ENCODE assay signal across 13 cellular contexts in the genomic region with DNA sequence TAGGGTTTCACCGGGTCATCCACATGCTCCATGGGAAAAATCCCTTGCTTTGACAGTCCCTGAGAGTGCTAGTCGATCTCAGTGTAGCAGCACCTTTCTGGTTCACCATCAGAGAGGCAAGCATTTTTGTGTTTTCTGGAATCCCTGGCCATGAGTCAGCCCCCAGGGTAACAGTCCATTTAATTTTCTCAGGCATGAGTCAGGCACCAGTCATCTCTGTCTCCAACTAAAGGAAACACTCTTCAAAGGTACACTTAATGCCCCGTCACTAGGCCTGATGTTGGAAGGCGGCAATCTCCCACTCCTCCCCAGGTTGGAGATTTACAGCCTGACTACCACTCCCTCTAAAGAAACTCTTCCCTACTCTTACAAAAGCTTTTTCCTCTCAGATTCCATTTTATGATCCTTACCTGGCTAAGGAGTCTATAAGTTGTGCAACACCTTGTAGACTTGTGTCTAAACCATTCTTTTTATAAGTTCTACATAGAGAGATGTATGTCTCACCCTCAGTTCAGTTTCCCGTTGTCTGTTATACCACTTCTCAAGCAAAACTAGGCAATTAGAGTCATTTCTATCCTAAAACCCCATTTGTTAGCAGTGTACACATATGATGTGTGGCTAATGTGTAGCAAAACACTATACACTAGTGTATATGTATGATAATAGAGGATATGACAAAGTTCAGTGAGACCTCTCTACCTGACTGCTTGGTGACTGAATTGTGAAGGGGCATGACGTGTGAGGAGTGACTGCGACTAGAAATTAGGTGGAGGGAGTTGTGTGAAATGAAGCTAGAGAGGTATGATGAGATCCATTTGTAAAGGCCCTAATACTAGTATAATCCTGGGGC. TPM values are rescaled to one million over a fixed set of nuclear protein-coding genes. Genes with fewer than 3 reads are reported as not detected.
DNase-seq lines count a peak whose midpoint lies in the region; ATAC-seq, FAIRE-seq and TF ChIP-seq lines count a peak whose summit lies in the region.
"Had no signal": no experiment of that assay in that cellular context is flagged by ENCODE, and none has a peak within 500 bp of the region (broad histone marks: within the 10 kb centered on the region; RNA-seq: fewer than 3 reads in every experiment).

No MANE protein-coding gene starts in this region.

- peak overlapping the region; percentile 58 for H3K4me3 Mint-ChIP-seq in HFFc6
- H3K4me3 Mint-ChIP-seq: natural killer cell treated with Interleukin-12 subunit alpha and Interleukin-12 subunit beta and Interleukin-15 and Interleukin-18, amount 100 ng/mL, for 72 hours had no signal

- DNase-seq in AG08395 (ENCODE audit: low spot score) (peak; percentile 88), HFFc6 (peak; percentile 82), amniotic stem cell (lab: John Stamatoyannopoulos, UW) (peak; percentile 63), iris pigment epithelial cell (ENCODE audit: low read depth) (peak; percentile 89), psoas muscle (no peak), uterus (no peak), GM12891 (ENCODE audit: insufficient read length, low spot score) (no peak)
- DNase-seq: head of caudate nucleus; KBM-7; stimulated activated CD4-positive, alpha-beta T cell treated with anti-CD3 and anti-CD28 coated beads, Interleukin-2, amount 100 ng/mL, for 48 hours; upper lobe of left lung had no signal

- H3K36me3 Mint-ChIP-seq in HFFc6 (ENCODE audit: low read depth) = peaks cover 7% of the 10 kb centered on the region; the same call in 1 of the 2 replicates

- H3K27ac ChIP-seq in psoas muscle (no peak overlapping the region), uterus (no peak overlapping the region)
- H3K27ac ChIP-seq: upper lobe of left lung had no signal

- H3K4me3 ChIP-seq in psoas muscle (no peak overlapping the region), uterus (no peak overlapping the region)
- H3K4me3 ChIP-seq: upper lobe of left lung had no signal

- no peaks in the 10 kb centered on the region for H3K9me3 Mint-ChIP-seq in HFFc6

- FAIRE-seq in GM12891 (lab: Jason Lieb, UNC) = no peak

- intact Hi-C loops in psoas muscle (cut with DNase I) (no loop called here), uterus (cut with DNase I; ENCODE audit: low total_unique reads) (no loop called here)

- ATAC-seq in psoas muscle (no peak), GM19324 (IDR thresholded peaks at IDR 0.05; ENCODE audit: low FRiP score, unreplicated experiment) (no peak)
- ATAC-seq: natural killer cell treated with Interleukin-12 subunit alpha and Interleukin-12 subunit beta and Interleukin-15 and Interleukin-18, amount 100 ng/mL, for 72 hours had no signal

- no peaks in the 10 kb centered on the region for H3K27me3 ChIP-seq in psoas muscle (ENCODE audit: insufficient read depth in 3 of 3, low read length in 2 of 3)
- no peaks in the 10 kb centered on the region for H3K27me3 ChIP-seq in uterus
- H3K27me3 ChIP-seq: upper lobe of left lung had no signal

- peak overlapping the region; percentile 88 for H3K27ac Mint-ChIP-seq in HFFc6
- H3K27ac Mint-ChIP-seq: natural killer cell treated with Interleukin-12 subunit alpha and Interleukin-12 subunit beta and Interleukin-15 and Interleukin-18, amount 100 ng/mL, for 72 hours had no signal

- H3K9me3 ChIP-seq in psoas muscle (peaks cover 24% of the 10 kb centered on the region), uterus (no peaks in the 10 kb centered on the region)

- WGBS in psoas muscle, 3 donors = 89 to 93% (median 92%) methylated on average over 7 of the region's 7 CpGs

- H3K4me1 Mint-ChIP-seq in HFFc6 (ENCODE audit: low read depth) = peaks cover 35% of the 10 kb centered on the region

- no peaks in the 10 kb centered on the region; the same call in 1 of the 2 replicates for H3K27me3 Mint-ChIP-seq in HFFc6 (ENCODE audit: insufficient read depth)

- TF ChIP-seq POLR2A in uterus (IDR thresholded peaks at IDR 0.05) (no peak), GM12891 (IDR thresholded peaks at IDR 0.05; ENCODE audit: low read depth, low read length) (no peak)

- H3K36me3 ChIP-seq in psoas muscle (ENCODE audit: insufficient read depth in 1 of 2, low read depth in 1 of 2) (peaks cover 3 to 10% of the 10 kb centered on the region in 2 donors), uterus (no peaks in the 10 kb centered on the region)
- H3K36me3 ChIP-seq: upper lobe of left lung had no signal

- TF ChIP-seq CTCF in HFFc6 (IDR thresholded peaks at IDR 0.05) = no peak
- no peak for TF ChIP-seq CTCF in psoas muscle (IDR thresholded peaks at IDR 0.05)
- no peak for TF ChIP-seq CTCF in uterus (IDR thresholded peaks at IDR 0.05)

- no peaks in the 10 kb centered on the region for H3K4me1 ChIP-seq in psoas muscle
- no peaks in the 10 kb centered on the region for H3K4me1 ChIP-seq in uterus
- H3K4me1 ChIP-seq: upper lobe of left lung had no signal

TF ChIP-seq in GM12891, 5 proteins besides CTCF, POLR2A, EP300 and RAD21:
- TF ChIP-seq SPI1 (IDR thresholded peaks at IDR 0.05; ENCODE audit: low read depth, low read length) (no peak), POU2F2 (IDR thresholded peaks at IDR 0.05; ENCODE audit: low read depth, low read length) (no peak), TAF1 (IDR thresholded peaks at IDR 0.05; ENCODE audit: low read depth, low read length) (no peak), PAX5 (IDR thresholded peaks at IDR 0.05; ENCODE audit: insufficient read depth, low read length, severe bottlenecking) (no peak), POLR2AphosphoS5 (IDR thresholded peaks at IDR 0.05; ENCODE audit: low read depth, low read length) (no peak)

RNA-seq across cellular contexts. Expression of gene TMEM19, which starts 24.6 kb away (rescaled TPM):
- 10 to 100 TPM; 24.0 to 41.6 (median 33.9) TPM for total RNA-seq in HFFc6 (2021; fragmentation: NEBNext Ultra II Directional; extraction: Animal tissue kit (Norgen Biotek cat#: 25700))
- total RNA-seq in psoas muscle = 10 to 100 TPM; 10.4 to 29.7 (median 23.0) TPM
- polyA plus RNA-seq in psoas muscle = 10 to 100 TPM in 2 of 3 donors, 1 to 10 TPM in 1; 6.0 to 31.1 (median 12.6) TPM
- total RNA-seq in uterus = 10 to 100 TPM; 10.6 to 35.9 (median 20.1) TPM
- polyA plus RNA-seq in GM12891 (2012; ENCODE audit: low read depth, missing spikeins) = 18.1 TPM

RNA-seq across cellular contexts. Expression of gene RAB21, which starts 44.2 kb away (rescaled TPM):
- 10 to 100 TPM; 79.3 to 93.5 (median 86.6) TPM for total RNA-seq in HFFc6 (2021; fragmentation: NEBNext Ultra II Directional; extraction: Animal tissue kit (Norgen Biotek cat#: 25700))
- total RNA-seq in psoas muscle (100 to 1,000 TPM; 152 to 180 (median 167) TPM), uterus (10 to 100 TPM; 10.6 to 72.7 (median 24.5) TPM)
- polyA plus RNA-seq in psoas muscle = 100 to 1,000 TPM in 1 of 3 donors, 10 to 100 TPM in 2; 23.7 to 117 (median 53.6) TPM
- polyA plus RNA-seq in GM12891 (2012; ENCODE audit: low read depth, missing spikeins) = 27.8 TPM

RNA-seq across cellular contexts. Expression of gene THAP2, which starts 46.4 kb away (rescaled TPM):
- 1 to 10 TPM; 3.8 to 5.1 (median 4.4) TPM for total RNA-seq in HFFc6 (2021; fragmentation: NEBNext Ultra II Directional; extraction: Animal tissue kit (Norgen Biotek cat#: 25700))
- total RNA-seq in psoas muscle (1 to 10 TPM; 3.8 to 7.2 (median 5.5) TPM), uterus (10 to 100 TPM in 1 of 4 donors, 1 to 10 TPM in 2, under 1 TPM in 1; 0.88 to 12.8 (median 5.4) TPM)
- polyA plus RNA-seq in psoas muscle = 1 to 10 TPM; 3.3 to 9.8 (median 5.2) TPM
- polyA plus RNA-seq in GM12891 (2012; ENCODE audit: low read depth, missing spikeins) = 3.5 TPM

RNA-seq across cellular contexts. Expression of gene ZFC3H1, which starts 46.9 kb away (rescaled TPM):
- 10 to 100 TPM; 23.4 to 32.5 (median 30.5) TPM for total RNA-seq in HFFc6 (2021; fragmentation: NEBNext Ultra II Directional; extraction: Animal tissue kit (Norgen Biotek cat#: 25700))
- 10 to 100 TPM in 3 of 4 donors, 1 to 10 TPM in 1; 9.8 to 18.1 (median 15.5) TPM for total RNA-seq in psoas muscle
- 10 to 100 TPM in 1 of 3 donors, 1 to 10 TPM in 2; 5.5 to 15.0 (median 6.0) TPM for polyA plus RNA-seq in psoas muscle
- 10 to 100 TPM; 12.6 to 80.7 (median 51.2) TPM for total RNA-seq in uterus
- 19.0 TPM for polyA plus RNA-seq in GM12891 (2012; ENCODE audit: low read depth, missing spikeins)

Comparison
In these comparisons a context has a peak if more than half of its experiments do, and no peak if none do; other contexts are left out.
1. DNase-seq: peak in AG08395 (single experiment), HFFc6 (single experiment), amniotic stem cell (single experiment) and iris pigment epithelial cell (single experiment); none in psoas muscle (0 of 2), uterus (0 of 2) and GM12891 (single experiment).